Comparison of ENCODE assay signal across 8 cellular contexts in the genomic region with DNA sequence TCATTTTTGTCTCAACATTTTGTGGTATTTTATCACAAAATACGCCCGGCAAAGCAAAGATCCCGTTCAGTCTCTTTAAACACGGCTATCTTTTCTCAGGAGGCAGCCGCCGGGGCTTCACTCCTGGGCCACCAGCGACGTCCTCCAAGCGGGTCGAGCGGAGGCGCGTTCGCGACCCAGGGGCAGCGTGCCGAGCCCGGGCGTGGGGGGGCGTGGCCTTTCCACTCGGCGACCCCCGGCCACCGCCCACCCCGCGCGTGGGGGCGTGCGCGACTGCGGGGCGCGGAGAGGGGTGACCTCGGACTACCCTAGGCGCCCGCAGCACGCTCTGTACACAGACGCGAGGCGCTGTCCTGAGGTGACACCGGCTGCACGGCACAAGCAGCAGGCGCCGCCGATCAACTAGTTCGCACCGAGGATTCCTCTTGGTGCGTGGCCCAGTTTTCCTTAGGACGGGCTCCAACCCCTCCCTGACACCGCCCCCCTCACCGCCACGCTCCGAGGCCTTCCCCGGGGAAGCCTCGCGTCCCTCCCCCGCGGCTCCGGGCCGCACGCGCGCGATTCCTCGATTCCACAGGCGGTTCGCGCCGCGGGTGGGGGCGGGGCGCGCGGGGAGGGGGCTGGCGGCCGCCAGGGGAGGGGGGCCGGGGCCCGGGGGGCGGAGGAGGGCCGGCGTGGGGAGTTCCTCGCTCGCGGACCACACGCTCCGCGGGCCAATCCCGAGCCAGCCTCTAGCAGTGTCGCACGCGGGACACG. TPM values are rescaled to one million over a fixed set of nuclear protein-coding genes. Genes with fewer than 3 reads are reported as not detected.
DNase-seq lines count a peak whose midpoint lies in the region; ATAC-seq and TF ChIP-seq lines count a peak whose summit lies in the region.

No MANE protein-coding gene starts in this region.

- H3K27me3 ChIP-seq in right lobe of liver, result no peaks in the 10 kb centered on the region

- peak overlapping the region; percentile 97 to 99 (median 98) for H3K27ac ChIP-seq in right lobe of liver

- no peaks in the 10 kb centered on the region for H3K9me3 Mint-ChIP-seq in dendritic cell treated with granulocyte-macrophage colony-stimulating factor and Interleukin-4, amounts not matched to agents 40 ng/mL and 50 ng/mL, for 4 days

- peak overlapping the region; percentile 92 for H3K27ac Mint-ChIP-seq in dendritic cell treated with granulocyte-macrophage colony-stimulating factor and Interleukin-4, amounts not matched to agents 40 ng/mL and 50 ng/mL, for 4 days

- H3K27me3 Mint-ChIP-seq in dendritic cell treated with granulocyte-macrophage colony-stimulating factor and Interleukin-4, amounts not matched to agents 40 ng/mL and 50 ng/mL, for 4 days, result no peaks in the 10 kb centered on the region

- CTCF ChIA-PET in HEK293T (lab: Yijun Ruan, JAX), result interaction anchor here (0.6 kb wide), 1 partner anchor 305 kb away, joined by 3 read pairs; no protein-coding TSS in a partner anchor

- intact Hi-C loops in dendritic cell treated with granulocyte-macrophage colony-stimulating factor and Interleukin-4, amounts not matched to agents 40 ng/mL and 50 ng/mL, for 4 days (cut with micrococcal nuclease), result loop anchor here (5.0 kb wide), 3 partner anchors 177 to 1032 kb away; no protein-coding TSS in a partner anchor
- intact Hi-C loops in right lobe of liver (cut with DNase I), result no loop called here

- ATAC-seq in right lobe of liver, result peak; percentile 23 to 55 (median 50)

- WGBS in right lobe of liver (ENCODE audit: insufficient coverage, low coverage, low lambda C conversion rate, missing lambda C conversion rate), result 7% methylated on average over 35 of the region's 92 CpGs

- H3K9me3 ChIP-seq in right lobe of liver, result no peaks in the 10 kb centered on the region

- no peak for TF ChIP-seq CTCF in GM10266 (IDR thresholded peaks at IDR 0.05; ENCODE audit: control insufficient read depth, insufficient read depth, low read depth, missing control alignments)
- TF ChIP-seq CTCF in right lobe of liver (IDR thresholded peaks at IDR 0.05), result no peak

- DNase-seq in GM10266 (ENCODE audit: extremely low spot score), result peak; percentile 76
- peak; percentile 46 for DNase-seq in HEK293T (ENCODE audit: extremely low spot score)
- DNase-seq in NCI-H146 treated with DMSO at 0.1 percent for 48 hours (lab: John Stamatoyannopoulos, UW; ENCODE audit: unreplicated experiment), result peak; percentile 25
- peak; percentile 63 for DNase-seq in activated CD4-positive, CD25-positive, alpha-beta regulatory T cell treated with anti-CD3 and anti-CD28 coated beads, Interleukin-2, amount 50 U/mL, for 72 hours
- peak; percentile 86 to 93 (median 93) for DNase-seq in right lobe of liver
- DNase-seq in stimulated activated CD8-positive, alpha-beta memory T cell treated with anti-CD3 and anti-CD28 coated beads, Interleukin-12 subunit alpha, Interleukin-12 subunit beta, amount 100 ng/mL, for 1 hour (ENCODE audit: low read depth), result peak; percentile 37
- DNase-seq in NCI-H128 (lab: John Stamatoyannopoulos, UW; ENCODE audit: unreplicated experiment), result no peak

- peak overlapping the region; percentile 74 for H3K4me3 Mint-ChIP-seq in dendritic cell treated with granulocyte-macrophage colony-stimulating factor and Interleukin-4, amounts not matched to agents 40 ng/mL and 50 ng/mL, for 4 days

- peak; percentile 23 for TF ChIP-seq POLR2A in right lobe of liver (IDR thresholded peaks at IDR 0.05)

- H3K4me1 Mint-ChIP-seq in dendritic cell treated with granulocyte-macrophage colony-stimulating factor and Interleukin-4, amounts not matched to agents 40 ng/mL and 50 ng/mL, for 4 days (ENCODE audit: low read depth), result peaks cover 21% of the 10 kb centered on the region

- peak overlapping the region; percentile 81 to 89 (median 84) for H3K4me3 ChIP-seq in right lobe of liver

- H3K4me1 ChIP-seq in right lobe of liver, result peaks cover 0 to 3% (median 0%) of the 10 kb centered on the region in 4 donors

- no peaks in the 10 kb centered on the region for H3K36me3 ChIP-seq in right lobe of liver

- peaks cover 28% of the 10 kb centered on the region for H3K36me3 Mint-ChIP-seq in dendritic cell treated with granulocyte-macrophage colony-stimulating factor and Interleukin-4, amounts not matched to agents 40 ng/mL and 50 ng/mL, for 4 days (ENCODE audit: low read depth)

- POLR2A ChIA-PET in HEK293T (lab: Yijun Ruan, JAX), result interaction anchor here (0.7 kb wide), 2 partner anchors 35 to 145 kb away, joined by 3 read pairs; no protein-coding TSS in a partner anchor

TF ChIP-seq in HEK293T, 16 proteins besides CTCF, POLR2A, EP300 and RAD21:
- no peak for TF ChIP-seq ELF4 (IDR thresholded peaks at IDR 0.05)
- TF ChIP-seq FOXM1 (IDR thresholded peaks at IDR 0.05; ENCODE audit: borderline replicate concordance), result no peak
- TF ChIP-seq FOXK2 (IDR thresholded peaks at IDR 0.05), result no peak
- TF ChIP-seq TARDBP (IDR thresholded peaks at IDR 0.05), result peak; percentile 78
- no peak for TF ChIP-seq CTBP1 (IDR thresholded peaks at IDR 0.05; ENCODE audit: borderline replicate concordance)
- no peak for TF ChIP-seq FOXA1 (IDR thresholded peaks at IDR 0.05)
- peak; percentile 67; the same call in 1 of the 2 replicates for TF ChIP-seq LEF1 (IDR thresholded peaks at IDR 0.05; ENCODE audit: borderline replicate concordance)
- TF ChIP-seq ARNT (IDR thresholded peaks at IDR 0.05), result 0 out of 2 replicates have a peak, but pooled peaks have one; percentile 17
- TF ChIP-seq HDGF (IDR thresholded peaks at IDR 0.05; ENCODE audit: borderline replicate concordance), result no peak
- TF ChIP-seq BHLHE40 (IDR thresholded peaks at IDR 0.05; ENCODE audit: borderline replicate concordance), result no peak
- peak; percentile 80 for TF ChIP-seq L3MBTL2 (conservative IDR thresholded peaks at IDR 0.05)
- TF ChIP-seq ZNF384 (IDR thresholded peaks at IDR 0.05), result no peak
- TF ChIP-seq SUZ12 (IDR thresholded peaks at IDR 0.05), result no peak
- TF ChIP-seq, protein P1, sequence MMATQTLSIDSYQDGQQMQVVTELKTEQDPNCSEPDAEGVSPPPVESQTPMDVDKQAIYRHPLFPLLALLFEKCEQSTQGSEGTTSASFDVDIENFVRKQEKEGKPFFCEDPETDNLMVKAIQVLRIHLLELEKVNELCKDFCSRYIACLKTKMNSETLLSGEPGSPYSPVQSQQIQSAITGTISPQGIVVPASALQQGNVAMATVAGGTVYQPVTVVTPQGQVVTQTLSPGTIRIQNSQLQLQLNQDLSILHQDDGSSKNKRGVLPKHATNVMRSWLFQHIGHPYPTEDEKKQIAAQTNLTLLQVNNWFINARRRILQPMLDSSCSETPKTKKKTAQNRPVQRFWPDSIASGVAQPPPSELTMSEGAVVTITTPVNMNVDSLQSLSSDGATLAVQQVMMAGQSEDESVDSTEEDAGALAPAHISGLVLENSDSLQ (IDR thresholded peaks at IDR 0.05), result no peak

RNA-seq across cellular contexts. Expression of gene JARID2, which starts 1.1 kb away (rescaled TPM):
- total RNA-seq in right lobe of liver, result 1 to 10 TPM; 2.5 to 3.9 (median 3.0) TPM
